In genomic region chr3:184375747-184376495, GRCh38 we compare ENCODE assay signal across 24 cellular contexts. TPM values are rescaled to one million over a fixed set of nuclear protein-coding genes. Genes with fewer than 3 reads are reported as not detected.
DNase-seq lines count a peak whose midpoint lies in the region; ATAC-seq, FAIRE-seq and TF ChIP-seq lines count a peak whose summit lies in the region.
"Had no signal": no experiment of that assay in that cellular context is flagged by ENCODE, and none has a peak within 500 bp of the region (broad histone marks: within the 10 kb centered on the region; RNA-seq: fewer than 3 reads in every experiment).

No MANE protein-coding gene starts in this region.

- H3K9ac ChIP-seq in IMR-90 (ENCODE audit: low read depth, low read length) (no peak overlapping the region), H1 (replicated peaks in 1 of 4; ENCODE audit: extremely low read depth in 1 of 4, low read depth in 3 of 4, low read length in 3 of 4) (no peak overlapping the region), neuronal stem cell (ENCODE audit: low read depth, low read length, poor library complexity) (no peak overlapping the region)
- H3K9ac ChIP-seq: BLaER1, SK-N-SH had no signal

- H2AK5ac ChIP-seq in IMR-90 (ENCODE audit: low read depth, low read length) (0 out of 2 replicates have a peak overlapping the region, but pooled peaks have one; percentile 11), H1 (ENCODE audit: low read depth, low read length) (no peak overlapping the region; the same call in 1 of the 2 replicates), neuronal stem cell (ENCODE audit: low read depth, low read length) (peak overlapping the region; percentile 53)

- DNase-seq in IMR-90 (no peak), H1 (ENCODE audit: low read depth in 1 of 2, low spot score in 2 of 2) (no peak), neuronal stem cell (ENCODE audit: low spot score) (no peak), urothelium cell line (ENCODE audit: low spot score) (no peak), hippocampal formation (lab: John Stamatoyannopoulos, UW) (no peak)
- no peak for DNase-seq in effector memory CD8-positive, alpha-beta T cell
- DNase-seq: CD4-positive, alpha-beta T cell; COR-L47; KG1; MM.1S; NCI-H1694; NCI-H2029 treated with DMSO at 0.1 percent for 48 hours; NCI-H446 treated with DMSO at 0.1 percent for 48 hours; NCI-H526; NK-92 treated with Interleukin-12 subunit alpha and Interleukin-12 subunit beta, amount 100 ng/mL, for 24 hours; PC-3; SK-N-SH had no signal

- TF ChIP-seq POLR2A in IMR-90 (IDR thresholded peaks at IDR 0.05; ENCODE audit: low read depth, low read length) (no peak), H1 (IDR thresholded peaks at IDR 0.05; ENCODE audit: control extremely low read depth in 1 of 2, low read depth in 2 of 2, low read length in 2 of 2) (no peak)

- no peak overlapping the region for H2BK120ac ChIP-seq in IMR-90 (ENCODE audit: low read depth, low read length)
- no peak overlapping the region for H2BK120ac ChIP-seq in H1 (replicated peaks; ENCODE audit: low read depth, low read length)
- no peak overlapping the region for H2BK120ac ChIP-seq in neuronal stem cell (ENCODE audit: low read depth, low read length)

- H3K79me1 ChIP-seq in IMR-90 (ENCODE audit: low read depth in 1 of 2, low read length in 2 of 2) (no peaks in the 10 kb centered on the region), H1 (ENCODE audit: low read depth, low read length) (no peaks in the 10 kb centered on the region), neuronal stem cell (ENCODE audit: low read depth, low read length) (no peaks in the 10 kb centered on the region)

- ATAC-seq in IMR-90 (ENCODE audit: low read depth), result no peak
- ATAC-seq in effector memory CD8-positive, alpha-beta T cell (replicated peaks), result no peak
- no peak for ATAC-seq in HG02852 (IDR thresholded peaks at IDR 0.05; ENCODE audit: unreplicated experiment)
- ATAC-seq: HCT116, PC-3 had no signal

- H3K4ac ChIP-seq in IMR-90 (ENCODE audit: low read depth, low read length) (no peak overlapping the region), H1 (replicated peaks; ENCODE audit: insufficient read length, low read depth, low read length) (no peak overlapping the region), neuronal stem cell (ENCODE audit: low read length) (no peak overlapping the region)

- peaks cover 3% of the 10 kb centered on the region; the same call in 1 of the 2 replicates for H4K20me1 ChIP-seq in IMR-90 (ENCODE audit: insufficient read depth, low read length)
- H4K20me1 ChIP-seq in H1 (replicated peaks in 1 of 2; ENCODE audit: control insufficient read depth in 1 of 2, insufficient read depth in 2 of 2, low read length in 2 of 2), result peaks cover under 1 to 3% of the 10 kb centered on the region in 2 experiments

- intact Hi-C loops in IMR-90 (cut with micrococcal nuclease), result no loop called here

- H3K27ac ChIP-seq in IMR-90 (ENCODE audit: insufficient read depth, low read length), result no peak overlapping the region
- no peak overlapping the region for H3K27ac ChIP-seq in H1 (ENCODE audit: low read depth, low read length)
- H3K27ac ChIP-seq in neuronal stem cell (replicated peaks; ENCODE audit: low read length), result no peak overlapping the region
- H3K27ac ChIP-seq: BLaER1 had no signal

- CTCF ChIA-PET in IMR-90 (lab: Yijun Ruan, JAX) (interaction anchor here (0.5 to 1.0 kb wide), 2 partner anchors 48 to 168 kb away, joined by 3 to 5 read pairs; no protein-coding TSS in a partner anchor), H1 (lab: Charles Lee; ENCODE audit: partially characterized antibody) (interaction anchor here (0.7 to 11.5 kb wide), 12 partner anchors 8 to 163 kb away, joined by 3 to 223 read pairs (median 6); partner anchors contain the start of gene CHRD)

- TF ChIP-seq EP300 in H1 (IDR thresholded peaks at IDR 0.05; ENCODE audit: borderline replicate concordance in 1 of 2, low read depth in 2 of 2, low read length in 2 of 2), result no peak

- H3K56ac ChIP-seq in IMR-90 (ENCODE audit: extremely low read depth, insufficient read depth, low read length), result no peak overlapping the region
- H3K56ac ChIP-seq in H1 (replicated peaks; ENCODE audit: insufficient read length, low read depth, low read length), result no peak overlapping the region

- peaks cover 7 to 13% of the 10 kb centered on the region in 2 donors for H3K4me1 Mint-ChIP-seq in effector memory CD8-positive, alpha-beta T cell (ENCODE audit: low read depth in 2 of 2)

- H3K9me1 ChIP-seq in IMR-90 (ENCODE audit: insufficient read depth, low read length), result no peaks in the 10 kb centered on the region

- H2BK12ac ChIP-seq in H1 (ENCODE audit: low read depth, low read length), result 0 out of 2 replicates have a peak overlapping the region, but pooled peaks have one; percentile 80
- H2BK12ac ChIP-seq in neuronal stem cell (ENCODE audit: low read length), result no peak overlapping the region

- H2BK20ac ChIP-seq in IMR-90 (ENCODE audit: low read depth, low read length), result no peak overlapping the region
- H2BK20ac ChIP-seq in H1 (ENCODE audit: low read length), result no peak overlapping the region

- in situ Hi-C loops in IMR-90 (cut with MboI; ENCODE audit: low sequenced_read_pairs), result loop anchor here (10.0 kb wide), 2 partner anchors 399 to 429 kb away; no protein-coding TSS in a partner anchor

- H3K9me3 ChIP-seq in IMR-90 (ENCODE audit: control insufficient read depth, insufficient read depth, low read length) (no peaks in the 10 kb centered on the region), H1 (ENCODE audit: insufficient read depth in 2 of 2, low read depth in 1 of 2, low read length in 1 of 2) (no peaks in the 10 kb centered on the region), neuronal stem cell (replicated peaks in 1 of 2; ENCODE audit: control insufficient read depth in 2 of 2, insufficient read depth in 1 of 2, low read depth in 1 of 2, low read length in 2 of 2) (no peaks in the 10 kb centered on the region)
- H3K9me3 ChIP-seq: BLaER1, SK-N-SH had no signal

- H3K36me3 Mint-ChIP-seq in effector memory CD8-positive, alpha-beta T cell (ENCODE audit: insufficient read depth), result peaks cover 8% of the 10 kb centered on the region

- 60% methylated on average over 4 of the region's 12 CpGs; no CpG with 5 or more reads in 1 of the 2 experiments for WGBS in IMR-90 (ENCODE audit: extremely low coverage in 2 of 2, insufficient read length in 1 of 2), 2 experiments
- 76% methylated on average over 12 of the region's 12 CpGs; no CpG with 5 or more reads in 1 of the 2 experiments for whole genome bisulfite sequencing in H1 (ENCODE audit: extremely low coverage in 1 of 2, insufficient coverage in 1 of 2, insufficient read length in 1 of 2, insufficient replicate concordance in 2 of 2, low coverage in 1 of 2, low lambda C conversion rate in 2 of 2, missing lambda C conversion rate in 1 of 2), 2 experiments
- WGBS in neuronal stem cell (ENCODE audit: extremely low coverage in 2 of 2, insufficient read length in 2 of 2, insufficient replicate concordance in 1 of 2), 2 donors, result no CpG with 5 or more reads among the region's 12 CpGs

- no peak overlapping the region for H4K8ac ChIP-seq in IMR-90 (ENCODE audit: low read depth in 2 of 2, low read length in 2 of 2)
- H4K8ac ChIP-seq in H1 (ENCODE audit: extremely low read depth, insufficient read depth, low read length), result peak overlapping the region; percentile 42; the same call in 1 of the 2 replicates
- no peak overlapping the region for H4K8ac ChIP-seq in neuronal stem cell (ENCODE audit: low read depth, low read length)

- H3K27ac Mint-ChIP-seq in effector memory CD8-positive, alpha-beta T cell, result no peak overlapping the region
- H3K27ac Mint-ChIP-seq: CD4-positive, alpha-beta T cell had no signal

- H3K4me2 ChIP-seq in IMR-90 (ENCODE audit: low read depth, low read length) (no peak overlapping the region), H1 (ENCODE audit: insufficient read depth in 1 of 2, low read depth in 2 of 2, low read length in 2 of 2) (no peak overlapping the region), neuronal stem cell (ENCODE audit: insufficient read depth, low read length, poor library complexity, severe bottlenecking) (no peak overlapping the region)
- H3K4me2 ChIP-seq: BLaER1, SK-N-SH had no signal

- no peaks in the 10 kb centered on the region for H3K79me2 ChIP-seq in H1 (ENCODE audit: control insufficient read depth in 1 of 2, insufficient read depth in 2 of 2, low read length in 2 of 2)

- H3K9me3 Mint-ChIP-seq in effector memory CD8-positive, alpha-beta T cell, result no peaks in the 10 kb centered on the region
- H3K9me3 Mint-ChIP-seq: CD4-positive, alpha-beta T cell had no signal

- H3K27me3 Mint-ChIP-seq in effector memory CD8-positive, alpha-beta T cell, result peaks cover 51 to 56% of the 10 kb centered on the region in 2 donors

- BruUV-seq in IMR-90 (replicated peaks; lab: Mats Ljungman, UMichigan), result no TSS peak

- no peak overlapping the region; the same call in 1 of the 2 replicates for H3K23ac ChIP-seq in IMR-90 (ENCODE audit: low read depth, low read length)
- H3K23ac ChIP-seq in H1 (ENCODE audit: insufficient read length), result no peak overlapping the region
- H3K23ac ChIP-seq in neuronal stem cell (ENCODE audit: low read depth, low read length, poor library complexity), result no peak overlapping the region

- dilution Hi-C loops in IMR-90 (cut with HindIII; ENCODE audit: low sequenced_read_pairs, unreplicated experiment), result no loop called here

- no peak overlapping the region for H2AK9ac ChIP-seq in IMR-90 (replicated peaks; ENCODE audit: low read depth, low read length, poor library complexity)

- H3K18ac ChIP-seq in IMR-90 (ENCODE audit: low read depth, low read length) (no peak overlapping the region), H1 (ENCODE audit: extremely low read depth, low read length) (0 out of 2 replicates have a peak overlapping the region, but pooled peaks have one; percentile 41), neuronal stem cell (ENCODE audit: low read length) (no peak overlapping the region)

- TF ChIP-seq CTCF in IMR-90 (conservative IDR thresholded peaks at IDR 0.05; ENCODE audit: low read depth, low read length) (no peak), H1 (IDR thresholded peaks at IDR 0.05; ENCODE audit: control extremely low read depth in 1 of 3, insufficient read depth in 1 of 3, low read depth in 1 of 3, low read length in 3 of 3) (no peak)

- H3K14ac ChIP-seq in IMR-90 (replicated peaks; ENCODE audit: low read depth, low read length), result no peak overlapping the region
- no peak overlapping the region for H3K14ac ChIP-seq in H1 (ENCODE audit: insufficient read length)
- no peak overlapping the region for H3K14ac ChIP-seq in neuronal stem cell (ENCODE audit: low read length)

- no peak overlapping the region for H4K5ac ChIP-seq in IMR-90 (ENCODE audit: low read depth, low read length)
- no peak overlapping the region for H4K5ac ChIP-seq in H1 (ENCODE audit: insufficient read length, low read depth, low read length)

- POLR2A ChIA-PET in IMR-90 (lab: Charles Lee; ENCODE audit: unreplicated experiment) (no interaction called here), H1 (lab: Charles Lee; ENCODE audit: partially characterized antibody) (interaction anchor here (1.1 to 1.6 kb wide), 3 partner anchors 14 to 166 kb away, joined by 3 to 4 read pairs (median 3); partner anchors contain the start of genes CLCN2 and POLR2H)

- H3K23me2 ChIP-seq in H1 (ENCODE audit: low read depth, low read length), result peaks cover 8% of the 10 kb centered on the region; the same call in 1 of the 2 replicates

- no peaks in the 10 kb centered on the region for H3K36me3 ChIP-seq in IMR-90 (ENCODE audit: control insufficient read depth, insufficient read depth, low read length)
- no peaks in the 10 kb centered on the region for H3K36me3 ChIP-seq in H1 (ENCODE audit: control insufficient read depth in 2 of 4, insufficient read depth in 4 of 4, low read length in 3 of 4)
- H3K36me3 ChIP-seq in neuronal stem cell (replicated peaks in 1 of 2; ENCODE audit: control insufficient read depth in 2 of 2, insufficient read depth in 2 of 2, low read length in 2 of 2), result peaks cover 0 to 10% of the 10 kb centered on the region in 2 donors
- H3K36me3 ChIP-seq: BLaER1 had no signal

- H3K4me3 Mint-ChIP-seq in effector memory CD8-positive, alpha-beta T cell, result no peak overlapping the region

- H4K91ac ChIP-seq in IMR-90 (ENCODE audit: insufficient read depth, low read depth, low read length) (no peak overlapping the region), H1 (replicated peaks; ENCODE audit: insufficient read length, low read length) (no peak overlapping the region), neuronal stem cell (ENCODE audit: low read depth, low read length, poor library complexity) (no peak overlapping the region)

- TF ChIP-seq RAD21 in IMR-90 (IDR thresholded peaks at IDR 0.05; ENCODE audit: low read length) (no peak), H1 (IDR thresholded peaks at IDR 0.05 in 1 of 2, conservative IDR thresholded peaks at IDR 0.05 in 1 of 2; ENCODE audit: low read depth in 2 of 2, low read length in 2 of 2) (no peak)

- no peak overlapping the region for H3K4me3 ChIP-seq in IMR-90 (ENCODE audit: insufficient read depth, low read depth, low read length)
- H3K4me3 ChIP-seq in H1 (ENCODE audit: extremely low read depth in 1 of 4, insufficient read depth in 2 of 4, low read depth in 3 of 4, low read length in 4 of 4), result no peak overlapping the region
- no peak overlapping the region for H3K4me3 ChIP-seq in neuronal stem cell (ENCODE audit: low read length in 2 of 2)
- H3K4me3 ChIP-seq: BLaER1 had no signal

- H3K27me3 ChIP-seq in IMR-90 (ENCODE audit: control insufficient read depth, insufficient read depth, low read length) (peaks cover 59% of the 10 kb centered on the region), H1 (replicated peaks in 1 of 4; ENCODE audit: control insufficient read depth in 3 of 4, extremely low read depth in 1 of 4, insufficient read depth in 3 of 4, low read length in 3 of 4) (peaks cover 12 to 26% (median 24%) of the 10 kb centered on the region in 4 experiments), neuronal stem cell (ENCODE audit: control insufficient read depth in 3 of 3, insufficient read depth in 3 of 3, low read depth in 1 of 3, low read length in 3 of 3) (peaks cover 4 to 8% (median 5%) of the 10 kb centered on the region in 3 experiments)

- FAIRE-seq in H1 (lab: Jason Lieb, UNC), result no peak
- FAIRE-seq in urothelium cell line (lab: Jason Lieb, UNC), result peak; percentile 5
- FAIRE-seq: A204.1, G401.6, HTR-8/SVneo had no signal

- no peak overlapping the region for H2BK5ac ChIP-seq in IMR-90 (ENCODE audit: low read depth, low read length, poor library complexity, severe bottlenecking)
- H2BK5ac ChIP-seq in H1 (ENCODE audit: low read depth, low read length), result no peak overlapping the region
- H2BK5ac ChIP-seq in neuronal stem cell (ENCODE audit: low read length), result no peak overlapping the region

- no peak overlapping the region for H2AFZ ChIP-seq in IMR-90 (replicated peaks; ENCODE audit: low read length, poor library complexity)
- no peak overlapping the region for H2AFZ ChIP-seq in H1 (ENCODE audit: low read length)
- H2AFZ ChIP-seq in neuronal stem cell (ENCODE audit: low read length), result no peak overlapping the region

- H2BK15ac ChIP-seq in IMR-90 (ENCODE audit: low read depth, low read length) (no peak overlapping the region), H1 (ENCODE audit: low read length) (no peak overlapping the region), neuronal stem cell (ENCODE audit: low read length) (no peak overlapping the region)

- H3K4me1 ChIP-seq in IMR-90 (ENCODE audit: control insufficient read depth, insufficient read depth, low read length) (peaks cover 2% of the 10 kb centered on the region; the same call in 1 of the 2 replicates), H1 (replicated peaks in 1 of 4; ENCODE audit: control insufficient read depth in 3 of 4, insufficient read depth in 4 of 4, low read length in 3 of 4) (peaks cover 4 to 34% (median 24%) of the 10 kb centered on the region in 4 experiments), neuronal stem cell (ENCODE audit: control insufficient read depth in 2 of 2, insufficient read depth in 1 of 2, low read depth in 1 of 2, low read length in 2 of 2) (peaks cover 29 to 36% of the 10 kb centered on the region in 2 donors)

RNA-seq across cellular contexts. Expression of gene THPO, which starts 2.1 kb away (rescaled TPM):
- total RNA-seq in IMR-90 (2012; rRNA removed), result not detected in 2 replicates
- polyA plus RNA-seq in IMR-90 (2012; rRNA removed), result not detected in 2 replicates
- not detected in 2 replicates for polyA plus RNA-seq in IMR-90 (2012; cell fraction: cytosol; rRNA removed)
- 0.08 TPM in 1 of 2 replicates, not detected in the other for polyA plus RNA-seq in IMR-90 (2012; cell fraction: nucleus; rRNA removed; ENCODE audit: low replicate concordance)
- 0.40 and 1.2 TPM in 2 replicates for total RNA-seq in H1 (2021; fragmentation: NEBNext Ultra II Directional; extraction: Animal tissue kit (Norgen Biotek cat#: 25700))
- polyA plus RNA-seq in H1 (2011; rRNA removed), result 0.82 and 1.4 TPM in 2 replicates
- 0.56 TPM for polyA plus RNA-seq in H1 (2011; cell fraction: cytosol; rRNA removed)
- 0.94 TPM for polyA plus RNA-seq in H1 (2011; cell fraction: nucleus; rRNA removed)
- 0.68 to 1.2 TPM (median 0.87 TPM) in 4 replicates for polyA plus RNA-seq in H1 (2012, experiment 1 of 2)
- 0.66 TPM for polyA plus RNA-seq in H1 (2012, experiment 2 of 2)
- 0.43 TPM for polyA plus RNA-seq in H1 (2013, experiment 1 of 2)
- polyA plus RNA-seq in H1 (2013, experiment 2 of 2), result 0.53 TPM
- polyA minus RNA-seq in H1 (2011; rRNA and poly(A)+ RNA removed), result 0.37 and 1.0 TPM in 2 replicates
- polyA minus RNA-seq in H1 (2011; cell fraction: cytosol; rRNA and poly(A)+ RNA removed), result 1.2 TPM
- 0.50 TPM for polyA minus RNA-seq in H1 (2011; cell fraction: nucleus; rRNA and poly(A)+ RNA removed)
- polyA plus RNA-seq in neuronal stem cell (2013, experiment 1 of 2), result 1.4 TPM
- polyA plus RNA-seq in neuronal stem cell (2013, experiment 2 of 2), result 1.7 TPM
- total RNA-seq: CD4-positive, alpha-beta T cell; PC-3 had no signal
- polyA plus RNA-seq: AG04450 had no signal

RNA-seq across cellular contexts. Expression of gene CHRD, which starts 3.9 kb away (rescaled TPM):
- total RNA-seq in IMR-90 (2012; rRNA removed), result under 0.01 TPM in 1 of 2 replicates, not detected in the other
- polyA plus RNA-seq in IMR-90 (2012; rRNA removed) (0.09 TPM in 2 replicates), H1 (2011; rRNA removed) (0.62 and 1.7 TPM in 2 replicates)
- polyA plus RNA-seq in IMR-90 (2012; cell fraction: cytosol; rRNA removed), result 0.03 and 0.10 TPM in 2 replicates
- 0.29 and 0.88 TPM in 2 replicates for polyA plus RNA-seq in IMR-90 (2012; cell fraction: nucleus; rRNA removed; ENCODE audit: low replicate concordance)
- 0.63 and 0.86 TPM in 2 replicates for total RNA-seq in H1 (2021; fragmentation: NEBNext Ultra II Directional; extraction: Animal tissue kit (Norgen Biotek cat#: 25700))
- polyA plus RNA-seq in H1 (2011; cell fraction: cytosol; rRNA removed), result 1.4 TPM
- 10.3 TPM for polyA plus RNA-seq in H1 (2011; cell fraction: nucleus; rRNA removed)
- 0.52 to 1.4 TPM (median 0.80 TPM) in 4 replicates for polyA plus RNA-seq in H1 (2012, experiment 1 of 2)
- 0.98 TPM for polyA plus RNA-seq in H1 (2012, experiment 2 of 2)
- polyA plus RNA-seq in H1 (2013, experiment 1 of 2), result 0.28 TPM
- polyA plus RNA-seq in H1 (2013, experiment 2 of 2), result 0.35 TPM
- 0.15 and 0.22 TPM in 2 replicates for polyA minus RNA-seq in H1 (2011; rRNA and poly(A)+ RNA removed)
- 0.37 TPM for polyA minus RNA-seq in H1 (2011; cell fraction: cytosol; rRNA and poly(A)+ RNA removed)
- polyA minus RNA-seq in H1 (2011; cell fraction: nucleus; rRNA and poly(A)+ RNA removed), result 2.3 TPM
- 7.2 TPM for polyA plus RNA-seq in neuronal stem cell (2013, experiment 1 of 2)
- polyA plus RNA-seq in neuronal stem cell (2013, experiment 2 of 2), result 7.1 TPM
- total RNA-seq: PC-3 had no signal

RNA-seq across cellular contexts. Expression of gene POLR2H, which starts 14.4 kb away (rescaled TPM):
- 47.7 and 132 TPM in 2 replicates for total RNA-seq in IMR-90 (2012; rRNA removed)
- polyA plus RNA-seq in IMR-90 (2012; rRNA removed) (103 and 130 TPM in 2 replicates), H1 (2011; rRNA removed) (253 and 335 TPM in 2 replicates)
- polyA plus RNA-seq in IMR-90 (2012; cell fraction: cytosol; rRNA removed), result 60.8 and 128 TPM in 2 replicates
- polyA plus RNA-seq in IMR-90 (2012; cell fraction: nucleus; rRNA removed; ENCODE audit: low replicate concordance), result 131 and 372 TPM in 2 replicates
- total RNA-seq in H1 (2021; fragmentation: NEBNext Ultra II Directional; extraction: Animal tissue kit (Norgen Biotek cat#: 25700)), result 113 and 118 TPM in 2 replicates
- 372 TPM for polyA plus RNA-seq in H1 (2011; cell fraction: cytosol; rRNA removed)
- polyA plus RNA-seq in H1 (2011; cell fraction: nucleus; rRNA removed), result 132 TPM
- polyA plus RNA-seq in H1 (2012, experiment 1 of 2), result 156 to 183 TPM (median 164 TPM) in 4 replicates
- 190 TPM for polyA plus RNA-seq in H1 (2012, experiment 2 of 2)
- 109 TPM for polyA plus RNA-seq in H1 (2013, experiment 1 of 2)
- polyA plus RNA-seq in H1 (2013, experiment 2 of 2), result 115 TPM
- polyA minus RNA-seq in H1 (2011; rRNA and poly(A)+ RNA removed), result 65.8 and 81.4 TPM in 2 replicates
- 55.6 TPM for polyA minus RNA-seq in H1 (2011; cell fraction: cytosol; rRNA and poly(A)+ RNA removed)
- 54.6 TPM for polyA minus RNA-seq in H1 (2011; cell fraction: nucleus; rRNA and poly(A)+ RNA removed)
- polyA plus RNA-seq in neuronal stem cell (2013, experiment 1 of 2), result 80.4 TPM
- polyA plus RNA-seq in neuronal stem cell (2013, experiment 2 of 2), result 80.9 TPM

RNA-seq across cellular contexts. Expression of gene CLCN2, which starts 14.5 kb away (rescaled TPM):
- total RNA-seq in IMR-90 (2012; rRNA removed), result 1.9 and 2.9 TPM in 2 replicates
- polyA plus RNA-seq in IMR-90 (2012; rRNA removed) (5.7 and 5.8 TPM in 2 replicates), H1 (2011; rRNA removed) (16.1 and 20.7 TPM in 2 replicates)
- 2.4 and 3.5 TPM in 2 replicates for polyA plus RNA-seq in IMR-90 (2012; cell fraction: cytosol; rRNA removed)
- polyA plus RNA-seq in IMR-90 (2012; cell fraction: nucleus; rRNA removed; ENCODE audit: low replicate concordance), result 20.0 and 46.7 TPM in 2 replicates
- total RNA-seq in H1 (2021; fragmentation: NEBNext Ultra II Directional; extraction: Animal tissue kit (Norgen Biotek cat#: 25700)), result 11.8 and 13.7 TPM in 2 replicates
- polyA plus RNA-seq in H1 (2011; cell fraction: cytosol; rRNA removed), result 11.9 TPM
- polyA plus RNA-seq in H1 (2011; cell fraction: nucleus; rRNA removed), result 101 TPM
- polyA plus RNA-seq in H1 (2012, experiment 1 of 2), result 10.2 to 14.4 TPM (median 13.8 TPM) in 4 replicates
- 9.8 TPM for polyA plus RNA-seq in H1 (2012, experiment 2 of 2)
- 12.1 TPM for polyA plus RNA-seq in H1 (2013, experiment 1 of 2)
- polyA plus RNA-seq in H1 (2013, experiment 2 of 2), result 9.9 TPM
- 21.6 and 30.2 TPM in 2 replicates for polyA minus RNA-seq in H1 (2011; rRNA and poly(A)+ RNA removed)
- polyA minus RNA-seq in H1 (2011; cell fraction: cytosol; rRNA and poly(A)+ RNA removed), result 10.0 TPM
- polyA minus RNA-seq in H1 (2011; cell fraction: nucleus; rRNA and poly(A)+ RNA removed), result 57.3 TPM
- 18.1 TPM for polyA plus RNA-seq in neuronal stem cell (2013, experiment 1 of 2)
- 18.8 TPM for polyA plus RNA-seq in neuronal stem cell (2013, experiment 2 of 2)

RNA-seq across cellular contexts. Expression of gene FAM131A, which starts 38.5 kb away (rescaled TPM):
- total RNA-seq in IMR-90 (2012; rRNA removed), result 9.7 and 10.8 TPM in 2 replicates
- 16.5 and 19.5 TPM in 2 replicates for polyA plus RNA-seq in IMR-90 (2012; rRNA removed)
- 28.8 and 38.6 TPM in 2 replicates for polyA plus RNA-seq in IMR-90 (2012; cell fraction: cytosol; rRNA removed)
- 32.2 and 40.8 TPM in 2 replicates for polyA plus RNA-seq in IMR-90 (2012; cell fraction: nucleus; rRNA removed; ENCODE audit: low replicate concordance)
- 15.4 and 16.0 TPM in 2 replicates for total RNA-seq in H1 (2021; fragmentation: NEBNext Ultra II Directional; extraction: Animal tissue kit (Norgen Biotek cat#: 25700))
- 21.9 and 35.3 TPM in 2 replicates for polyA plus RNA-seq in H1 (2011; rRNA removed)
- polyA plus RNA-seq in H1 (2011; cell fraction: cytosol; rRNA removed), result 27.7 TPM
- polyA plus RNA-seq in H1 (2011; cell fraction: nucleus; rRNA removed), result 29.2 TPM
- polyA plus RNA-seq in H1 (2012, experiment 1 of 2), result 10.0 to 18.5 TPM (median 15.4 TPM) in 4 replicates
- 12.7 TPM for polyA plus RNA-seq in H1 (2012, experiment 2 of 2)
- 9.2 TPM for polyA plus RNA-seq in H1 (2013, experiment 1 of 2)
- 8.7 TPM for polyA plus RNA-seq in H1 (2013, experiment 2 of 2)
- polyA minus RNA-seq in H1 (2011; rRNA and poly(A)+ RNA removed), result 8.8 and 13.9 TPM in 2 replicates
- 7.0 TPM for polyA minus RNA-seq in H1 (2011; cell fraction: cytosol; rRNA and poly(A)+ RNA removed)
- polyA minus RNA-seq in H1 (2011; cell fraction: nucleus; rRNA and poly(A)+ RNA removed), result 12.1 TPM
- 16.7 TPM for polyA plus RNA-seq in neuronal stem cell (2013, experiment 1 of 2)
- polyA plus RNA-seq in neuronal stem cell (2013, experiment 2 of 2), result 15.7 TPM
